ENCODE assay signal across 8 cellular contexts in the genomic region with DNA sequence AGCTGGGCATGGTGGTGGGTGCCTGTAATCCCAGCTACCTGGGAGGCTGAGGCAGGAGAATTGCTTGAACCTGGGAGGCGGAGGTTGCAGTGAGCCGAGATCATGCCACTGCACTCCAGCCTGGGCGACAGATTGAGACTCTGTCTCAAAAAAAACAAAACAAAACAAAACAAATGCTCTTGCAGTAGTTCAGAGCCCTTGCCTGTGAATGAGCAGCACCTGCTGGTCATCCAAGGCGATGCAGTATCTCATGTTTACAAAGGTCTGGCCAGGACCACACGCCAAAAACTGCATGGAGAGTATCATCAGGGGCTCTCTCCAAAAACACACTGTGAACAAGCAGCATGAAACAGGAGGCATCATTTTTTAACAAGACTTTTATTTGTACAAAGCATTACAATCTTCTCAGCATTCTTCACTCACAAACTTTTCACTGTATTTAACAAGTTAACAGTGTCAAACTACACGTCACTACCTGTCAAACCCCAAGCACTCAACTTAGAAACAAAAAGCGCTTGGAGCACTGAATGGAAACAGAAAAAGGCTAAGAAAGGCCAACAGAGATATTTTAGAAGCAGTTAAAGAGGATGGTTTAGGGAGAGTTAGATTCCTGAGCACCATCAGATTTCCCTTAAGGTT. TPM values are rescaled to one million over a fixed set of nuclear protein-coding genes. Genes with fewer than 3 reads are reported as not detected.
DNase-seq lines count a peak whose midpoint lies in the region; TF ChIP-seq lines count a peak whose summit lies in the region.
"Not testable (repeated sequence)": the region's sequence is repeated elsewhere in the genome, so short reads cannot be mapped to it uniquely, and the experiment has no call there.

No MANE protein-coding gene starts in this region.

- not testable (repeated sequence) for H3K4me3 Mint-ChIP-seq in HFFc6
- H3K4me3 Mint-ChIP-seq in nephron progenitor cell: peak overlapping the region; percentile 61

- not testable (repeated sequence) for H3K27ac ChIP-seq in substantia nigra (ENCODE audit: low read depth, low read length, poor library complexity, severe bottlenecking)

- peaks cover 24% of the 10 kb centered on the region for H3K36me3 Mint-ChIP-seq in HFFc6 (ENCODE audit: low read depth)
- H3K36me3 Mint-ChIP-seq in nephron progenitor cell (ENCODE audit: low read depth): peaks cover 21% of the 10 kb centered on the region

- not testable (repeated sequence) for H3K4me3 ChIP-seq in fibroblast of villous mesenchyme (ENCODE audit: low read depth, low read length)

- H3K27ac Mint-ChIP-seq in HFFc6 (peak overlapping the region; percentile 47; the same call in 1 of the 2 replicates), nephron progenitor cell (peak overlapping the region; percentile 84)

- not testable (repeated sequence) for H3K27me3 Mint-ChIP-seq in HFFc6 (ENCODE audit: insufficient read depth); nephron progenitor cell (ENCODE audit: low read depth, poor library complexity)

- TF ChIP-seq CTCF in HFFc6 (IDR thresholded peaks at IDR 0.05): peak; percentile 88
- peak; percentile 82 for TF ChIP-seq CTCF in fibroblast of villous mesenchyme (IDR thresholded peaks at IDR 0.05; ENCODE audit: insufficient read depth, low read depth, low read length)
- peak; percentile 69 for TF ChIP-seq CTCF in nephron progenitor cell (IDR thresholded peaks at IDR 0.05)

- DNase-seq in Daoy (ENCODE audit: low read depth) (peak; percentile 69), HFFc6 (peak; percentile 74), NCI-H2029 treated with DMSO at 0.1 percent for 48 hours (lab: John Stamatoyannopoulos, UW) (peak; percentile 9), SW480 (ENCODE audit: low spot score) (peak; percentile 71), fibroblast of villous mesenchyme (ENCODE audit: low read depth) (peak; percentile 78), nephron progenitor cell (peak; percentile 65), substantia nigra (lab: John Stamatoyannopoulos, UW) (peak in 30 of 49 donors; percentile 5 to 59 (median 34))
- peak; percentile 57 for DNase-seq in activated naive CD4-positive, alpha-beta T cell treated with anti-CD3 and anti-CD28 coated beads, Interleukin-2, amount 50 U/mL, for 16 hours

- H3K9me3 Mint-ChIP-seq in HFFc6, nephron progenitor cell: not testable (repeated sequence)

- H3K4me1 Mint-ChIP-seq in HFFc6 (ENCODE audit: low read depth) (peaks cover 32% of the 10 kb centered on the region), nephron progenitor cell (peaks cover 40% of the 10 kb centered on the region)

RNA-seq across cellular contexts. Expression of a gene that starts 3.5 kb away (rescaled TPM):
- total RNA-seq in Daoy (2014; rRNA removed; shearing (Covaris generic)): 175 and 228 TPM in 2 replicates
- 10 to 100 TPM; 33.7 to 43.9 (median 37.9) TPM for total RNA-seq in HFFc6 (2021; fragmentation: NEBNext Ultra II Directional; extraction: Animal tissue kit (Norgen Biotek cat#: 25700))
- 33.2 and 54.0 TPM in 2 replicates for total RNA-seq in fibroblast of villous mesenchyme

RNA-seq across cellular contexts. Expression of a gene that starts 3.6 kb away (rescaled TPM):
- total RNA-seq in Daoy (2014; rRNA removed; shearing (Covaris generic)): 0.54 and 1.4 TPM in 2 replicates
- total RNA-seq in HFFc6 (2021; fragmentation: NEBNext Ultra II Directional; extraction: Animal tissue kit (Norgen Biotek cat#: 25700)): under 1 TPM; 0.27 to 0.73 (median 0.38) TPM
- 0.32 and 0.43 TPM in 2 replicates for total RNA-seq in fibroblast of villous mesenchyme

RNA-seq across cellular contexts. Expression of a gene that starts 5.9 kb away (rescaled TPM):
- total RNA-seq in Daoy (2014; rRNA removed; shearing (Covaris generic)): 7.7 and 13.3 TPM in 2 replicates
- total RNA-seq in HFFc6 (2021; fragmentation: NEBNext Ultra II Directional; extraction: Animal tissue kit (Norgen Biotek cat#: 25700)): 10 to 100 TPM; 27.8 to 31.0 (median 30.3) TPM
- total RNA-seq in fibroblast of villous mesenchyme: 14.2 and 15.1 TPM in 2 replicates

RNA-seq across cellular contexts. Expression of a gene that starts 30.2 kb away (rescaled TPM):
- 12.5 and 19.9 TPM in 2 replicates for total RNA-seq in Daoy (2014; rRNA removed; shearing (Covaris generic))
- total RNA-seq in HFFc6 (2021; fragmentation: NEBNext Ultra II Directional; extraction: Animal tissue kit (Norgen Biotek cat#: 25700)): 1 to 10 TPM; 3.3 to 4.8 (median 3.8) TPM
- 6.1 and 7.3 TPM in 2 replicates for total RNA-seq in fibroblast of villous mesenchyme

RNA-seq across cellular contexts. Expression of a gene that starts 56.5 kb away (rescaled TPM):
- 95.9 and 104 TPM in 2 replicates for total RNA-seq in Daoy (2014; rRNA removed; shearing (Covaris generic))
- total RNA-seq in HFFc6 (2021; fragmentation: NEBNext Ultra II Directional; extraction: Animal tissue kit (Norgen Biotek cat#: 25700)): 10 to 100 TPM; 49.7 to 57.0 (median 52.5) TPM
- total RNA-seq in fibroblast of villous mesenchyme: 37.1 and 44.8 TPM in 2 replicates

Comparison
In these comparisons a context has a peak if more than half of its experiments do, and no peak if none do; other contexts are left out.
1. DNase-seq: peak in every context shown above with its lines; median percentile 78 in fibroblast of villous mesenchyme; 74 in HFFc6; 71 in SW480; 69 in Daoy; 65 in nephron progenitor cell; 57 in activated naive CD4-positive, alpha-beta T cell treated with anti-CD3 and anti-CD28 coated beads, Interleukin-2, amount 50 U/mL, for 16 hours; 34 in substantia nigra; 9 in NCI-H2029 treated with DMSO at 0.1 percent for 48 hours.